Comparison of ENCODE assay signal across 11 cellular contexts in genomic region chr2:32838418-32838817, GRCh38.
DNase-seq lines count a peak whose midpoint lies in the region; ATAC-seq and TF ChIP-seq lines count a peak whose summit lies in the region.
"Had no signal": no experiment of that assay in that cellular context is flagged by ENCODE, and none has a peak within 500 bp of the region (broad histone marks: within the 10 kb centered on the region; RNA-seq: fewer than 3 reads in every experiment).

No MANE protein-coding gene starts in this region.

- no peaks in the 10 kb centered on the region for H3K9me3 ChIP-seq in mucosa of descending colon
- H3K9me3 ChIP-seq: prostate gland had no signal

- H3K4me3 ChIP-seq in mucosa of descending colon, result no peak overlapping the region
- H3K4me3 ChIP-seq: prostate gland had no signal

- TF ChIP-seq CTCF in mucosa of descending colon (IDR thresholded peaks at IDR 0.05), result no peak

- intact Hi-C loops in mucosa of descending colon (cut with DNase I, micrococcal nuclease), result no loop called here

- H3K9me3 Mint-ChIP-seq in stimulated activated naive CD8-positive, alpha-beta T cell treated with anti-CD3 and anti-CD28 coated beads, Interleukin-15, amount 100 ng/mL, for 72 hours, result peaks cover 0 to 8% of the 10 kb centered on the region in 2 donors
- H3K9me3 Mint-ChIP-seq: activated naive CD8-positive, alpha-beta T cell treated with anti-CD3 and anti-CD28 coated beads, Interleukin-2, amount 10 ng/mL, durations not matched to agents 7 days and 5 days had no signal

- H3K27ac Mint-ChIP-seq in stimulated activated naive CD8-positive, alpha-beta T cell treated with anti-CD3 and anti-CD28 coated beads, Interleukin-15, amount 100 ng/mL, for 72 hours, result no peak overlapping the region
- H3K27ac Mint-ChIP-seq: activated naive CD8-positive, alpha-beta T cell treated with anti-CD3 and anti-CD28 coated beads, Interleukin-2, amount 10 ng/mL, durations not matched to agents 7 days and 5 days had no signal

- H3K27me3 Mint-ChIP-seq in stimulated activated naive CD8-positive, alpha-beta T cell treated with anti-CD3 and anti-CD28 coated beads, Interleukin-15, amount 100 ng/mL, for 72 hours, result peaks cover 17% of the 10 kb centered on the region
- H3K27me3 Mint-ChIP-seq: activated naive CD8-positive, alpha-beta T cell treated with anti-CD3 and anti-CD28 coated beads, Interleukin-2, amount 10 ng/mL, durations not matched to agents 7 days and 5 days had no signal

- H3K4me1 ChIP-seq in mucosa of descending colon (ENCODE audit: low read depth), result no peaks in the 10 kb centered on the region
- H3K4me1 ChIP-seq: prostate gland had no signal

- ATAC-seq in GM19395 (IDR thresholded peaks at IDR 0.05; ENCODE audit: unreplicated experiment), result peak; percentile 90
- peak; percentile 60 for ATAC-seq in HG02938 (IDR thresholded peaks at IDR 0.05; ENCODE audit: unreplicated experiment)
- no peak for ATAC-seq in stimulated activated naive CD8-positive, alpha-beta T cell treated with anti-CD3 and anti-CD28 coated beads, Interleukin-15, amount 100 ng/mL, for 72 hours
- ATAC-seq in mucosa of descending colon, result no peak

- DNase-seq in MV-4-11 (lab: John Stamatoyannopoulos, UW) (peak; percentile 81), Ammon's horn (ENCODE audit: low spot score) (no peak), mucosa of descending colon (no peak)
- DNase-seq in stimulated activated naive CD8-positive, alpha-beta T cell treated with anti-CD3 and anti-CD28 coated beads, Interleukin-15, amount 100 ng/mL, for 72 hours, result no peak
- no peak for DNase-seq in effector CD4-positive, alpha-beta T cell
- DNase-seq: activated naive CD8-positive, alpha-beta T cell treated with anti-CD3 and anti-CD28 coated beads, Interleukin-2, amount 10 ng/mL, durations not matched to agents 7 days and 5 days; NCI-H2081; stimulated activated CD4-positive, alpha-beta T cell treated with anti-CD3 and anti-CD28 coated beads, Interleukin-4, amount 100 ng/mL, for 4 hours had no signal

- no peaks in the 10 kb centered on the region for H3K36me3 ChIP-seq in mucosa of descending colon (ENCODE audit: low read depth)
- H3K36me3 ChIP-seq: prostate gland had no signal

- H3K4me1 Mint-ChIP-seq in stimulated activated naive CD8-positive, alpha-beta T cell treated with anti-CD3 and anti-CD28 coated beads, Interleukin-15, amount 100 ng/mL, for 72 hours, result peaks cover 6% of the 10 kb centered on the region

- H3K4me3 Mint-ChIP-seq in stimulated activated naive CD8-positive, alpha-beta T cell treated with anti-CD3 and anti-CD28 coated beads, Interleukin-15, amount 100 ng/mL, for 72 hours, result no peak overlapping the region
- H3K4me3 Mint-ChIP-seq: activated naive CD8-positive, alpha-beta T cell treated with anti-CD3 and anti-CD28 coated beads, Interleukin-2, amount 10 ng/mL, durations not matched to agents 7 days and 5 days had no signal

Comparison
In these comparisons a context has a peak if more than half of its experiments do, and no peak if none do; other contexts are left out.
1. ATAC-seq: peak in GM19395 (single experiment) and HG02938 (single experiment); none in stimulated activated naive CD8-positive, alpha-beta T cell treated with anti-CD3 and anti-CD28 coated beads, Interleukin-15, amount 100 ng/mL, for 72 hours (single experiment) and mucosa of descending colon (single experiment).